19 cellular contexts compared by ENCODE assay signal in the genomic region with DNA sequence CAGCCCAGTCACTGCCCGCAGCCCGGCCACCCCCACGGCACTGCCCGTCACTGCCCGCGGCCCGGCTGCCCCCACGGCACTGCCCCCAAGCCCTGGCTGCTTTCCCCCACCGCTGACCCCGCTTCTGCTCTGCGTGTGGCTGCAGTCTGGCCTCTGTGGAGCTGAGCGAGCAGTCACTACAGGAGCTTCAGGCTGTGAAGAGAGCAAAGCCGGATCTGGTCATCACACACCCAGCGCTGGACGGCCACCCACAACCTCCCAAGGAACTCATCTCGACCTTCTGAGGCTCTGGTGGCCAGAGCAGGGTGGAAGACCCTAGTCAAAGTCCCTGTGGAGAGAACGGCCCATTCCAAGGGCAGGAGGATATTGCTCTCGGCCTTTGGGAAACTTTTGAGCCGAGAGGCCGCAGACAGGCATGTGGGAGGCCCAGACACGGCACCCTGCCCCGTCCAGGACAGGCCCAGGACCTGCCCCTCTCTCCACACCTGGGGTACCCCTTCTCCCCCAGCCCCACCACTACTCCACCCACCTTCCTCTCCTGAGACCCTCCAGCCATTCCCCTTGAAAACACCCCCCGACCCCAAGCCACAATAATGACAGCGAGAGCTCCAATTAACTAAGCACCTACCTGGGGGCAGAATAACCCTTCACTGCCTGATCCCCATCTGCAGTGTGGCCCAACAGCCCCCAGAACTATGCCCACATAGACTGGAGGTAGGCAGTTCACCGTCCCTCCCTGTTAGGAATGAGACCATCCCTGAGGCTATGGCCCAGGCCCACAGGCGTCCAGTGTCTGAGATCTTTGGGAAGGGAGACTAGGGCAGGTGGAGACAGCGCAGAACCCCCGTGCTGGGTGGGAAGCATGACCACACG. TPM values are rescaled to one million over a fixed set of nuclear protein-coding genes. Genes with fewer than 3 reads are reported as not detected.
DNase-seq lines count a peak whose midpoint lies in the region; ATAC-seq, FAIRE-seq and TF ChIP-seq lines count a peak whose summit lies in the region.
"Had no signal": no experiment of that assay in that cellular context is flagged by ENCODE, and none has a peak within 500 bp of the region (broad histone marks: within the 10 kb centered on the region; RNA-seq: fewer than 3 reads in every experiment).

No MANE protein-coding gene starts in this region.

- CTCF ChIA-PET in IMR-90 (lab: Yijun Ruan, JAX) = no interaction called here

- H3K9ac ChIP-seq in IMR-90 (ENCODE audit: low read depth, low read length) (no peak overlapping the region), kidney (ENCODE audit: low read length in 2 of 2) (no peak overlapping the region)

- ATAC-seq in IMR-90 (ENCODE audit: low read depth) (no peak), HG02870 (IDR thresholded peaks at IDR 0.05; ENCODE audit: unreplicated experiment) (no peak)
- ATAC-seq: esophagus mucosa, heart left ventricle had no signal

- H2BK5ac ChIP-seq in IMR-90 (ENCODE audit: low read depth, low read length, poor library complexity, severe bottlenecking) = no peak overlapping the region

- H3K23ac ChIP-seq in IMR-90 (ENCODE audit: low read depth, low read length) = no peak overlapping the region

- intact Hi-C loops in IMR-90 (cut with micrococcal nuclease) = no loop called here
- intact Hi-C loops in kidney (cut with DNase I) = no loop called here
- intact Hi-C loops in sigmoid colon (cut with DNase I) = loop anchor here (5.0 kb wide), 3 partner anchors 33 to 167 kb away; a partner anchor contains a TSS

- H3K27me3 ChIP-seq in IMR-90 (ENCODE audit: control insufficient read depth, insufficient read depth, low read length) (peaks cover 50% of the 10 kb centered on the region), sigmoid colon (peaks cover 26 to 74% (median 48%) of the 10 kb centered on the region in 3 donors)

- no peak overlapping the region for H3K27ac ChIP-seq in IMR-90 (ENCODE audit: insufficient read depth, low read length)
- H3K27ac ChIP-seq in kidney (ENCODE audit: low read depth in 2 of 2, low read length in 2 of 2) = no peak overlapping the region
- H3K27ac ChIP-seq in sigmoid colon = no peak overlapping the region
- H3K27ac ChIP-seq: heart left ventricle, right atrium auricular region, SK-N-MC, VCaP had no signal

- in situ Hi-C loops in IMR-90 (cut with MboI; ENCODE audit: low sequenced_read_pairs) = loop anchor here (10.0 kb wide), 1 partner anchor 60 kb away; no protein-coding TSS in a partner anchor

- peak overlapping the region; percentile 62 for H2AFZ ChIP-seq in IMR-90 (replicated peaks; ENCODE audit: low read length, poor library complexity)

- H2AK5ac ChIP-seq in IMR-90 (ENCODE audit: low read depth, low read length) = no peak overlapping the region

- H2AK9ac ChIP-seq in IMR-90 (replicated peaks; ENCODE audit: low read depth, low read length, poor library complexity) = no peak overlapping the region

- WGBS in IMR-90 (ENCODE audit: extremely low coverage in 2 of 2, insufficient read length in 1 of 2), 2 experiments = 69% methylated on average over 14 of the region's 29 CpGs; no CpG with 5 or more reads in 1 of the 2 experiments
- WGBS in sigmoid colon, 2 donors = 86 to 88% methylated on average over 29 of the region's 29 CpGs

- H3K79me1 ChIP-seq in IMR-90 (ENCODE audit: low read depth in 1 of 2, low read length in 2 of 2) = peaks cover 0 to 7% of the 10 kb centered on the region in 2 experiments; a peak in 3 of 4 replicates

- TF ChIP-seq POLR2A in IMR-90 (IDR thresholded peaks at IDR 0.05; ENCODE audit: low read depth, low read length) = no peak
- TF ChIP-seq POLR2A in sigmoid colon (IDR thresholded peaks at IDR 0.05) = no peak

- no peak overlapping the region for H3K14ac ChIP-seq in IMR-90 (replicated peaks; ENCODE audit: low read depth, low read length)

- no peak overlapping the region for H2BK20ac ChIP-seq in IMR-90 (ENCODE audit: low read depth, low read length)

- no peak overlapping the region for H3K4ac ChIP-seq in IMR-90 (ENCODE audit: low read depth, low read length)

- H3K9me3 ChIP-seq in IMR-90 (ENCODE audit: control insufficient read depth, insufficient read depth, low read length) (no peaks in the 10 kb centered on the region), kidney (ENCODE audit: control insufficient read depth in 1 of 2, low read length in 2 of 2) (no peaks in the 10 kb centered on the region), sigmoid colon (no peaks in the 10 kb centered on the region)
- H3K9me3 ChIP-seq: heart left ventricle, right atrium auricular region had no signal

- BruUV-seq in IMR-90 (replicated peaks; lab: Mats Ljungman, UMichigan) = no TSS peak

- H3K9me1 ChIP-seq in IMR-90 (ENCODE audit: insufficient read depth, low read length) = no peaks in the 10 kb centered on the region

- no peak overlapping the region for H3K4me3 ChIP-seq in IMR-90 (ENCODE audit: insufficient read depth, low read depth, low read length)
- no peak overlapping the region for H3K4me3 ChIP-seq in kidney (ENCODE audit: low read length in 2 of 2)
- H3K4me3 ChIP-seq in sigmoid colon = no peak overlapping the region
- H3K4me3 ChIP-seq in foreskin fibroblast (ENCODE audit: low read depth in 1 of 2, low read length in 2 of 2) = no peak overlapping the region
- H3K4me3 ChIP-seq: heart left ventricle, right atrium auricular region, SK-N-MC had no signal

- TF ChIP-seq EP300 in sigmoid colon (IDR thresholded peaks at IDR 0.05) = no peak

- TF ChIP-seq CTCF in IMR-90 (conservative IDR thresholded peaks at IDR 0.05; ENCODE audit: low read depth, low read length) (no peak), kidney (IDR thresholded peaks at IDR 0.05; ENCODE audit: borderline replicate concordance, extremely low read depth, insufficient read depth) (no peak), sigmoid colon (IDR thresholded peaks at IDR 0.05) (no peak), foreskin fibroblast (IDR thresholded peaks at IDR 0.05; ENCODE audit: low read depth, low read length) (no peak)

- H2BK120ac ChIP-seq in IMR-90 (ENCODE audit: low read depth, low read length) = no peak overlapping the region

- no peak for TF ChIP-seq RAD21 in IMR-90 (IDR thresholded peaks at IDR 0.05; ENCODE audit: low read length)

- H3K18ac ChIP-seq in IMR-90 (ENCODE audit: low read depth, low read length) = no peak overlapping the region

- H4K8ac ChIP-seq in IMR-90 (ENCODE audit: low read depth in 2 of 2, low read length in 2 of 2) = no peak overlapping the region

- no peaks in the 10 kb centered on the region for H4K20me1 ChIP-seq in IMR-90 (ENCODE audit: insufficient read depth, low read length)

- peaks cover 4% of the 10 kb centered on the region; the same call in 1 of the 2 replicates for H3K4me1 ChIP-seq in IMR-90 (ENCODE audit: control insufficient read depth, insufficient read depth, low read length)
- peaks cover 0 to 17% of the 10 kb centered on the region in 2 donors for H3K4me1 ChIP-seq in kidney (ENCODE audit: control insufficient read depth in 1 of 2, insufficient read depth in 1 of 2, low read depth in 1 of 2, low read length in 2 of 2)
- H3K4me1 ChIP-seq in sigmoid colon = peaks cover 0 to 35% (median 29%) of the 10 kb centered on the region in 4 donors

- no peak overlapping the region for H4K91ac ChIP-seq in IMR-90 (ENCODE audit: insufficient read depth, low read depth, low read length)

- H2BK15ac ChIP-seq in IMR-90 (ENCODE audit: low read depth, low read length) = no peak overlapping the region

- no peak overlapping the region for H4K5ac ChIP-seq in IMR-90 (ENCODE audit: low read depth, low read length)

- no peak overlapping the region for H3K56ac ChIP-seq in IMR-90 (ENCODE audit: extremely low read depth, insufficient read depth, low read length)

- H3K36me3 ChIP-seq in IMR-90 (ENCODE audit: control insufficient read depth, insufficient read depth, low read length) (no peaks in the 10 kb centered on the region), kidney (ENCODE audit: control insufficient read depth in 1 of 2, insufficient read depth in 2 of 2, low read length in 2 of 2) (no peaks in the 10 kb centered on the region), sigmoid colon (no peaks in the 10 kb centered on the region)
- H3K36me3 ChIP-seq: heart left ventricle, right atrium auricular region had no signal

- peak; percentile 55 for DNase-seq in activated CD8-positive, alpha-beta memory T cell treated with anti-CD3 and anti-CD28 coated beads for 24 hours
- no peak for DNase-seq in activated CD8-positive, alpha-beta memory T cell treated with anti-CD3 and anti-CD28 coated beads, Interleukin-2, amount 50 U/mL, for 48 hours
- DNase-seq in IMR-90 (no peak), kidney (peak; percentile 57), sigmoid colon (peak; percentile 53), HT-29 (ENCODE audit: low spot score) (no peak), foreskin fibroblast (no peak)
- DNase-seq: COR-L47; GDM1; NCI-H1105; stimulated activated naive CD4-positive, alpha-beta T cell had no signal

- dilution Hi-C loops in IMR-90 (cut with HindIII; ENCODE audit: low sequenced_read_pairs, unreplicated experiment) = no loop called here

- no peak overlapping the region for H3K4me2 ChIP-seq in IMR-90 (ENCODE audit: low read depth, low read length)

- POLR2A ChIA-PET in IMR-90 (lab: Charles Lee; ENCODE audit: unreplicated experiment) = no interaction called here

- FAIRE-seq in kidney (lab: Jason Lieb, UNC) = no peak

RNA-seq across cellular contexts. Expression of a gene that starts 3.7 kb away (rescaled TPM):
- 1.4 and 1.8 TPM in 2 replicates for total RNA-seq in IMR-90 (2012; rRNA removed)
- polyA plus RNA-seq in IMR-90 (2012; rRNA removed) = 16.2 and 17.0 TPM in 2 replicates
- polyA plus RNA-seq in IMR-90 (2012; cell fraction: cytosol; rRNA removed) = 2.1 and 3.3 TPM in 2 replicates
- polyA plus RNA-seq in IMR-90 (2012; cell fraction: nucleus; rRNA removed; ENCODE audit: low replicate concordance) = 170 and 305 TPM in 2 replicates
- total RNA-seq in kidney = 64.1 TPM
- polyA plus RNA-seq in kidney (ENCODE audit: insufficient read depth, low read depth, low replicate concordance) = 16.1 TPM
- 10 to 100 TPM; 11.4 to 15.3 (median 13.6) TPM for total RNA-seq in sigmoid colon
- polyA plus RNA-seq in sigmoid colon = 10 to 100 TPM in 1 of 3 donors, 1 to 10 TPM in 2; 1.6 to 68.0 (median 3.6) TPM
- total RNA-seq in HT-29 (2014; rRNA removed; shearing (Covaris generic)) = 175 and 194 TPM in 2 replicates

RNA-seq across cellular contexts. Expression of a gene that starts 7.0 kb away (rescaled TPM):
- total RNA-seq in IMR-90 (2012; rRNA removed) (not detected in 2 replicates), kidney (1.6 TPM), sigmoid colon (1 to 10 TPM in 2 of 4 donors, under 1 TPM in 1, not detected in 1; 0.33 to 2.5 (median 1.6) TPM)
- polyA plus RNA-seq in IMR-90 (2012; rRNA removed) (not detected in 2 replicates), kidney (ENCODE audit: insufficient read depth, low read depth, low replicate concordance) (0.32 TPM), sigmoid colon (1 to 10 TPM in 1 of 3 donors, not detected in 2; 3.3 TPM)
- polyA plus RNA-seq in IMR-90 (2012; cell fraction: cytosol; rRNA removed) = not detected in 2 replicates
- 0.02 TPM in 1 of 2 replicates, not detected in the other for polyA plus RNA-seq in IMR-90 (2012; cell fraction: nucleus; rRNA removed; ENCODE audit: low replicate concordance)
- total RNA-seq in HT-29 (2014; rRNA removed; shearing (Covaris generic)) = not detected in 2 replicates
- total RNA-seq: kidney epithelial cell, myocyte had no signal

RNA-seq across cellular contexts. Expression of a gene that starts 14.1 kb away (rescaled TPM):
- total RNA-seq in IMR-90 (2012; rRNA removed) (not detected in 2 replicates), kidney (not detected), sigmoid colon (not detected)
- polyA plus RNA-seq in IMR-90 (2012; rRNA removed) (not detected in 2 replicates), kidney (ENCODE audit: insufficient read depth, low read depth, low replicate concordance) (not detected), sigmoid colon (not detected)
- not detected in 2 replicates for polyA plus RNA-seq in IMR-90 (2012; cell fraction: cytosol; rRNA removed)
- polyA plus RNA-seq in IMR-90 (2012; cell fraction: nucleus; rRNA removed; ENCODE audit: low replicate concordance) = not detected in 2 replicates
- not detected in 2 replicates for total RNA-seq in HT-29 (2014; rRNA removed; shearing (Covaris generic))
- total RNA-seq: esophagus mucosa, heart left ventricle, kidney epithelial cell, myocyte, right atrium auricular region had no signal
- polyA plus RNA-seq: heart left ventricle had no signal

RNA-seq across cellular contexts. Expression of a gene that starts 22.4 kb away (rescaled TPM):
- total RNA-seq in IMR-90 (2012; rRNA removed) (26.4 and 31.2 TPM in 2 replicates), kidney (1,111 TPM), sigmoid colon (100 to 1,000 TPM in 3 of 4 donors, 10 to 100 TPM in 1; 79.8 to 187 (median 141) TPM)
- polyA plus RNA-seq in IMR-90 (2012; rRNA removed) (564 and 600 TPM in 2 replicates), kidney (ENCODE audit: insufficient read depth, low read depth, low replicate concordance) (814 TPM), sigmoid colon (100 to 1,000 TPM in 2 of 3 donors, 10 to 100 TPM in 1; 73.3 to 461 (median 164) TPM)
- 588 and 1,067 TPM in 2 replicates for polyA plus RNA-seq in IMR-90 (2012; cell fraction: cytosol; rRNA removed)
- polyA plus RNA-seq in IMR-90 (2012; cell fraction: nucleus; rRNA removed; ENCODE audit: low replicate concordance) = 95.2 and 139 TPM in 2 replicates
- 31.2 and 32.3 TPM in 2 replicates for total RNA-seq in HT-29 (2014; rRNA removed; shearing (Covaris generic))

RNA-seq across cellular contexts. Expression of a gene that starts 28.6 kb away (rescaled TPM):
- 14.4 and 24.2 TPM in 2 replicates for total RNA-seq in IMR-90 (2012; rRNA removed)
- 67.5 and 68.9 TPM in 2 replicates for polyA plus RNA-seq in IMR-90 (2012; rRNA removed)
- 54.7 and 163 TPM in 2 replicates for polyA plus RNA-seq in IMR-90 (2012; cell fraction: cytosol; rRNA removed)
- 25.1 and 28.0 TPM in 2 replicates for polyA plus RNA-seq in IMR-90 (2012; cell fraction: nucleus; rRNA removed; ENCODE audit: low replicate concordance)
- 440 TPM for total RNA-seq in kidney
- polyA plus RNA-seq in kidney (ENCODE audit: insufficient read depth, low read depth, low replicate concordance) = 248 TPM
- 10 to 100 TPM; 82.4 to 94.2 (median 92.6) TPM for total RNA-seq in sigmoid colon
- polyA plus RNA-seq in sigmoid colon = 100 to 1,000 TPM in 1 of 3 donors, 10 to 100 TPM in 2; 41.2 to 580 (median 58.9) TPM
- total RNA-seq in HT-29 (2014; rRNA removed; shearing (Covaris generic)) = 6.8 and 7.6 TPM in 2 replicates

Comparison
In these comparisons a context has a peak if more than half of its experiments do, and no peak if none do; other contexts are left out.
1. DNase-seq: peak in activated CD8-positive, alpha-beta memory T cell treated with anti-CD3 and anti-CD28 coated beads for 24 hours (single experiment), kidney (single experiment) and sigmoid colon (single experiment); none in activated CD8-positive, alpha-beta memory T cell treated with anti-CD3 and anti-CD28 coated beads, Interleukin-2, amount 50 U/mL, for 48 hours (single experiment), IMR-90 (single experiment), HT-29 (single experiment) and foreskin fibroblast (0 of 2).